ENCODE assay signal across 7 cellular contexts in genomic region chr14:105560047-105560669, GRCh38. TPM values are rescaled to one million over a fixed set of nuclear protein-coding genes. Genes with fewer than 3 reads are reported as not detected.
A peak's percentile ranks its signal among the peaks of the same experiment; 100 is the strongest.
DNase-seq lines count a peak whose midpoint lies in the region; ATAC-seq and TF ChIP-seq lines count a peak whose summit lies in the region.
"Not testable (repeated sequence)": the region's sequence is repeated elsewhere in the genome, so short reads cannot be mapped to it uniquely, and the experiment has no call there.

No MANE protein-coding gene starts in this region.

- not testable (repeated sequence) for H3K27me3 ChIP-seq in MG63; lung (ENCODE audit: control insufficient read depth, insufficient read depth)

- H3K9me3 Mint-ChIP-seq in activated naive CD4-positive, alpha-beta T cell treated with anti-CD3 and anti-CD28 coated beads, Interleukin-2, amount 50 U/mL, for 72 hours = not testable (repeated sequence)

- not testable (repeated sequence) for H3K27ac ChIP-seq in lung (ENCODE audit: low read depth in 1 of 2, low read length in 1 of 2)

- H3K9me3 ChIP-seq in MG63; lung (ENCODE audit: control insufficient read depth in 2 of 2, insufficient read depth in 1 of 2, low read length in 1 of 2): not testable (repeated sequence)

- DNase-seq in MG63 = peak; percentile 21
- DNase-seq in activated naive CD4-positive, alpha-beta T cell treated with anti-CD3 and anti-CD28 coated beads, Interleukin-2, amount 50 U/mL, for 72 hours (ENCODE audit: low spot score in 2 of 2); lung (ENCODE audit: low spot score): not testable (repeated sequence)

- 25 to 77% methylated on average over 2 to 7 of the region's 27 CpGs for WGBS in lung, 2 donors

- H3K4me3 ChIP-seq in MG63, lung: not testable (repeated sequence)

- not testable (repeated sequence) for H3K27ac Mint-ChIP-seq in activated naive CD4-positive, alpha-beta T cell treated with anti-CD3 and anti-CD28 coated beads, Interleukin-2, amount 50 U/mL, for 72 hours

- H3K36me3 ChIP-seq in MG63; lung (ENCODE audit: control insufficient read depth in 2 of 2, insufficient read depth in 2 of 2, low read length in 2 of 2): not testable (repeated sequence)

- not testable (repeated sequence) for H3K4me1 ChIP-seq in lung (ENCODE audit: control insufficient read depth in 2 of 2, insufficient read depth in 2 of 2, low read length in 2 of 2)

- not testable (repeated sequence) for TF ChIP-seq CTCF in lung (IDR thresholded peaks at IDR 0.05; ENCODE audit: control extremely low read depth, extremely low read depth)

- ATAC-seq in GM18519 (IDR thresholded peaks at IDR 0.05; ENCODE audit: low FRiP score, unreplicated experiment) = peak; percentile 29
- ATAC-seq in GM19463 (IDR thresholded peaks at IDR 0.05; ENCODE audit: unreplicated experiment) = peak; percentile 64
- peak; percentile 55 for ATAC-seq in HG02610 (IDR thresholded peaks at IDR 0.05; ENCODE audit: unreplicated experiment)
- ATAC-seq in HG03103 (IDR thresholded peaks at IDR 0.05; ENCODE audit: low read depth, unreplicated experiment) = peak; percentile 44
- peak; percentile 57 to 58 for ATAC-seq in activated naive CD4-positive, alpha-beta T cell treated with anti-CD3 and anti-CD28 coated beads, Interleukin-2, amount 50 U/mL, for 72 hours
- peak; percentile 5 for ATAC-seq in lung (ENCODE audit: insufficient read depth, low FRiP score)

- not testable (repeated sequence) for H3K36me3 Mint-ChIP-seq in activated naive CD4-positive, alpha-beta T cell treated with anti-CD3 and anti-CD28 coated beads, Interleukin-2, amount 50 U/mL, for 72 hours

RNA-seq across cellular contexts. Expression of gene TMEM121, which starts 33.8 kb away (rescaled TPM):
- 7.1 and 17.0 TPM in 2 replicates for total RNA-seq in MG63 (2014; rRNA removed; shearing (Covaris generic); ENCODE audit: low replicate concordance)
- total RNA-seq in activated naive CD4-positive, alpha-beta T cell treated with anti-CD3 and anti-CD28 coated beads, Interleukin-2, amount 50 U/mL, for 72 hours = 10 to 100 TPM in 1 of 2 donors, 1 to 10 TPM in 1; 2.2 to 10.2 TPM
- total RNA-seq in lung = 1 to 10 TPM; 3.0 to 5.4 TPM
- 1 to 10 TPM; 1.1 to 2.6 TPM for polyA plus RNA-seq in lung

Comparison
In these comparisons a context has a peak if more than half of its experiments do, and no peak if none do; other contexts are left out.
1. ATAC-seq: peak in every context shown above with its lines; median percentile 64 in GM19463; 58 in activated naive CD4-positive, alpha-beta T cell treated with anti-CD3 and anti-CD28 coated beads, Interleukin-2, amount 50 U/mL, for 72 hours; 55 in HG02610; 44 in HG03103; 29 in GM18519; 5 in lung.